1 cellular context compared by ENCODE assay signal in the genomic region with DNA sequence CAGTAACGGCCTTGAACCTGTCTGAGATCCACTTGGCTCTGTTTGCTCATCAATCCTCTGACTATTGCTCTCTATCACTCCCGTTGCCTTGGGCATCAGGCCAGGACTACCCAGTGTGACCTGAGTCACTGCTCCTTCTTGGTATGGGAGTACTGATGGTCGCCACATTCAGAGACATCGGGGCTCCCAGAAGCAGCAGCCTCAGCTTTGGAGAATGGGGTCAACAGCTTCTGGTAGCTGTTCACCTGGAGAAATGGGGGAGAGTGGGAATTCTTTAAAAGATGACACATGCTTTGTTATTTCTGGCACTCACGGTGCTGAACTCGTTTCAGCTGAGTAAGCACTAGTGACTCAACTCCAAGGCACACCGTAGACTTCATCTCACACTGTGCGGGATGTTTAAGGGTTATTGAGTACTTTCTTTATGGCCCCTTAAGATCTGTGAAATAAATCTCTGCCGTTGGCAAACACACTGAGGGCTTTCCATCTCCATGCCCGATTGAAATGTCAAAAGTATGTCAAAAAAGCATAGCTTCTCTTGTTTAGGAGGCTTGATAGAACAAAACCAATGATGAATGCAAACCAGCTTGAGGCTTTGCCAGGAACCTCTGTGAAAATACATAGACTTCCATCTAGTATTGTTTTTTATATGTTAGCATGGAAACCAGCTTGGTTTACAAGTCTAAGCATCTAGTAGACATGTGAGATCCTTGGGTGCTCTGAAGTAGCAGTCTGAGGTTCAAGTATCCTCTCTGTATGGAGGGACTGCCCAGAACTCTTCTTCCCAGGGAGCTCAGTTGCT.
TF ChIP-seq lines count a peak whose summit lies in the region.

No MANE protein-coding gene starts in this region.

TF ChIP-seq in HEK293, 187 proteins besides CTCF, POLR2A, EP300 and RAD21 (continued from another document):
- TF ChIP-seq, protein P1, sequence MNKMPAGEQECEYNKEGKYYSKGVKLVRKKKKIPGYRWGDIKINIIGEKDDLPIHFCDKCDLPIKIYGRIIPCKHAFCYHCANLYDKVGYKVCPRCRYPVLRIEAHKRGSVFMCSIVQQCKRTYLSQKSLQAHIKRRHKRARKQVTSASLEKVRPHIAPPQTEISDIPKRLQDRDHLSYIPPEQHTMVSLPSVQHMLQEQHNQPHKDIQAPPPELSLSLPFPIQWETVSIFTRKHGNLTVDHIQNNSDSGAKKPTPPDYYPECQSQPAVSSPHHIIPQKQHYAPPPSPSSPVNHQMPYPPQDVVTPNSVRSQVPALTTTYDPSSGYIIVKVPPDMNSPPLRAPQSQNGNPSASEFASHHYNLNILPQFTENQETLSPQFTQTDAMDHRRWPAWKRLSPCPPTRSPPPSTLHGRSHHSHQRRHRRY (tag by site-specific recombination; IDR thresholded peaks at IDR 0.05), result no peak
- 0 out of 2 replicates have a peak, but pooled peaks have one; percentile 2 for TF ChIP-seq ATF2 (tag by site-specific recombination; IDR thresholded peaks at IDR 0.05; ENCODE audit: low read depth)
- TF ChIP-seq ZNF175 (tag by site-specific recombination; IDR thresholded peaks at IDR 0.05), result no peak
- peak; percentile 62 for TF ChIP-seq ZBTB17 (tag by site-specific recombination; IDR thresholded peaks at IDR 0.05)
- TF ChIP-seq, protein P2, sequence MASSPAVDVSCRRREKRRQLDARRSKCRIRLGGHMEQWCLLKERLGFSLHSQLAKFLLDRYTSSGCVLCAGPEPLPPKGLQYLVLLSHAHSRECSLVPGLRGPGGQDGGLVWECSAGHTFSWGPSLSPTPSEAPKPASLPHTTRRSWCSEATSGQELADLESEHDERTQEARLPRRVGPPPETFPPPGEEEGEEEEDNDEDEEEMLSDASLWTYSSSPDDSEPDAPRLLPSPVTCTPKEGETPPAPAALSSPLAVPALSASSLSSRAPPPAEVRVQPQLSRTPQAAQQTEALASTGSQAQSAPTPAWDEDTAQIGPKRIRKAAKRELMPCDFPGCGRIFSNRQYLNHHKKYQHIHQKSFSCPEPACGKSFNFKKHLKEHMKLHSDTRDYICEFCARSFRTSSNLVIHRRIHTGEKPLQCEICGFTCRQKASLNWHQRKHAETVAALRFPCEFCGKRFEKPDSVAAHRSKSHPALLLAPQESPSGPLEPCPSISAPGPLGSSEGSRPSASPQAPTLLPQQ (tag by site-specific recombination; IDR thresholded peaks at IDR 0.05), result 0 out of 2 replicates have a peak, but pooled peaks have one; percentile 28
- peak; percentile 73 for TF ChIP-seq OSR2 (tag by site-specific recombination; IDR thresholded peaks at IDR 0.05)
- TF ChIP-seq ZBTB8A (tag by site-specific recombination; IDR thresholded peaks at IDR 0.05), result 0 out of 2 replicates have a peak, but pooled peaks have one; percentile 24
- TF ChIP-seq, protein P3, sequence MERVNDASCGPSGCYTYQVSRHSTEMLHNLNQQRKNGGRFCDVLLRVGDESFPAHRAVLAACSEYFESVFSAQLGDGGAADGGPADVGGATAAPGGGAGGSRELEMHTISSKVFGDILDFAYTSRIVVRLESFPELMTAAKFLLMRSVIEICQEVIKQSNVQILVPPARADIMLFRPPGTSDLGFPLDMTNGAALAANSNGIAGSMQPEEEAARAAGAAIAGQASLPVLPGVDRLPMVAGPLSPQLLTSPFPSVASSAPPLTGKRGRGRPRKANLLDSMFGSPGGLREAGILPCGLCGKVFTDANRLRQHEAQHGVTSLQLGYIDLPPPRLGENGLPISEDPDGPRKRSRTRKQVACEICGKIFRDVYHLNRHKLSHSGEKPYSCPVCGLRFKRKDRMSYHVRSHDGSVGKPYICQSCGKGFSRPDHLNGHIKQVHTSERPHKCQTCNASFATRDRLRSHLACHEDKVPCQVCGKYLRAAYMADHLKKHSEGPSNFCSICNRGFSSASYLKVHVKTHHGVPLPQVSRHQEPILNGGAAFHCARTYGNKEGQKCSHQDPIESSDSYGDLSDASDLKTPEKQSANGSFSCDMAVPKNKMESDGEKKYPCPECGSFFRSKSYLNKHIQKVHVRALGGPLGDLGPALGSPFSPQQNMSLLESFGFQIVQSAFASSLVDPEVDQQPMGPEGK (tag by site-specific recombination; IDR thresholded peaks at IDR 0.05), result 0 out of 2 replicates have a peak, but pooled peaks have one; percentile 19
- TF ChIP-seq, protein P4, sequence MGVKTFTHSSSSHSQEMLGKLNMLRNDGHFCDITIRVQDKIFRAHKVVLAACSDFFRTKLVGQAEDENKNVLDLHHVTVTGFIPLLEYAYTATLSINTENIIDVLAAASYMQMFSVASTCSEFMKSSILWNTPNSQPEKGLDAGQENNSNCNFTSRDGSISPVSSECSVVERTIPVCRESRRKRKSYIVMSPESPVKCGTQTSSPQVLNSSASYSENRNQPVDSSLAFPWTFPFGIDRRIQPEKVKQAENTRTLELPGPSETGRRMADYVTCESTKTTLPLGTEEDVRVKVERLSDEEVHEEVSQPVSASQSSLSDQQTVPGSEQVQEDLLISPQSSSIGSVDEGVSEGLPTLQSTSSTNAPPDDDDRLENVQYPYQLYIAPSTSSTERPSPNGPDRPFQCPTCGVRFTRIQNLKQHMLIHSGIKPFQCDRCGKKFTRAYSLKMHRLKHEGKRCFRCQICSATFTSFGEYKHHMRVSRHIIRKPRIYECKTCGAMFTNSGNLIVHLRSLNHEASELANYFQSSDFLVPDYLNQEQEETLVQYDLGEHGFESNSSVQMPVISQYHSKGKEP (tag by site-specific recombination; IDR thresholded peaks at IDR 0.05), result no peak
- TF ChIP-seq ZNF37A (tag by site-specific recombination; IDR thresholded peaks at IDR 0.05), result no peak
- TF ChIP-seq, protein P5, sequence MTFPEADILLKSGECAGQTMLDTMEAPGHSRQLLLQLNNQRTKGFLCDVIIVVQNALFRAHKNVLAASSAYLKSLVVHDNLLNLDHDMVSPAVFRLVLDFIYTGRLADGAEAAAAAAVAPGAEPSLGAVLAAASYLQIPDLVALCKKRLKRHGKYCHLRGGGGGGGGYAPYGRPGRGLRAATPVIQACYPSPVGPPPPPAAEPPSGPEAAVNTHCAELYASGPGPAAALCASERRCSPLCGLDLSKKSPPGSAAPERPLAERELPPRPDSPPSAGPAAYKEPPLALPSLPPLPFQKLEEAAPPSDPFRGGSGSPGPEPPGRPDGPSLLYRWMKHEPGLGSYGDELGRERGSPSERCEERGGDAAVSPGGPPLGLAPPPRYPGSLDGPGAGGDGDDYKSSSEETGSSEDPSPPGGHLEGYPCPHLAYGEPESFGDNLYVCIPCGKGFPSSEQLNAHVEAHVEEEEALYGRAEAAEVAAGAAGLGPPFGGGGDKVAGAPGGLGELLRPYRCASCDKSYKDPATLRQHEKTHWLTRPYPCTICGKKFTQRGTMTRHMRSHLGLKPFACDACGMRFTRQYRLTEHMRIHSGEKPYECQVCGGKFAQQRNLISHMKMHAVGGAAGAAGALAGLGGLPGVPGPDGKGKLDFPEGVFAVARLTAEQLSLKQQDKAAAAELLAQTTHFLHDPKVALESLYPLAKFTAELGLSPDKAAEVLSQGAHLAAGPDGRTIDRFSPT (tag by site-specific recombination; IDR thresholded peaks at IDR 0.05), result 0 out of 2 replicates have a peak, but pooled peaks have one; percentile 36
- no peak for TF ChIP-seq ZNF610 (tag by site-specific recombination; IDR thresholded peaks at IDR 0.05; ENCODE audit: borderline replicate concordance)
- TF ChIP-seq ZNF529 (tag by site-specific recombination; IDR thresholded peaks at IDR 0.05; ENCODE audit: insufficient replicate concordance), result no peak
- TF ChIP-seq ZNF394 (tag by site-specific recombination; IDR thresholded peaks at IDR 0.05; ENCODE audit: borderline replicate concordance), result 0 out of 2 replicates have a peak, but pooled peaks have one; percentile 16
- TF ChIP-seq ZEB2 (tag by site-specific recombination; IDR thresholded peaks at IDR 0.05), result peak; percentile 63
- TF ChIP-seq ZNF629 (tag by site-specific recombination; IDR thresholded peaks at IDR 0.05), result peak; percentile 76; the same call in 1 of the 2 replicates
- TF ChIP-seq, protein P6, sequence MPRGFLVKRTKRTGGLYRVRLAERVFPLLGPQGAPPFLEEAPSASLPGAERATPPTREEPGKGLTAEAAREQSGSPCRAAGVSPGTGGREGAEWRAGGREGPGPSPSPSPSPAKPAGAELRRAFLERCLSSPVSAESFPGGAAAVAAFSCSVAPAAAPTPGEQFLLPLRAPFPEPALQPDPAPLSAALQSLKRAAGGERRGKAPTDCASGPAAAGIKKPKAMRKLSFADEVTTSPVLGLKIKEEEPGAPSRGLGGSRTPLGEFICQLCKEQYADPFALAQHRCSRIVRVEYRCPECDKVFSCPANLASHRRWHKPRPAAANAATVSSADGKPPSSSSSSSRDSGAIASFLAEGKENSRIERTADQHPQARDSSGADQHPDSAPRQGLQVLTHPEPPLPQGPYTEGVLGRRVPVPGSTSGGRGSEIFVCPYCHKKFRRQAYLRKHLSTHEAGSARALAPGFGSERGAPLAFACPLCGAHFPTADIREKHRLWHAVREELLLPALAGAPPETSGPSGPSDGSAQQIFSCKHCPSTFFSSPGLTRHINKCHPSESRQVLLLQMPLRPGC (tag by site-specific recombination; IDR thresholded peaks at IDR 0.05), result peak; percentile 18; the same call in 1 of the 2 replicates
TF ChIP-seq in HEK293: peak in this region for 25.
